ENCODE assay signal across 8 cellular contexts in the genomic region with DNA sequence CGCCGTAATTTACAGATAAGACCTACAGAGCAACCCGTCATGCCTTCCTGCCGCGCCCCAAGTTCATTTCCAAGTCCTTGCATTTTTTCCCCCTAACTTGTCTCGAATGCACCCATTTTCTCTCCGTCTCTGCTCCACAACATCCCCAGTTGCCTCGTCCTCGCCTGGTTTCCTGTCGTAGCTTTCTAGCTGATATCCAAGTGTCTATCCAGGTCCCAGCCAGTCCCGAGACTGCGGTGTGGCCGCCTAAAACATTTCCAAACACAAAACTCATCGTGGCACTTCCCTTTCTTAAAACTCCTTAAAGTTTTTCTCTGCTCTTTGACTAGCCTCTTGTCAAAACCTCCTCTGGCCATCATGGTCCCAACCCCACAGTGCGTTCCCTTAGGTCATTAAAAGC. TPM values are rescaled to one million over a fixed set of nuclear protein-coding genes. Genes with fewer than 3 reads are reported as not detected.
DNase-seq lines count a peak whose midpoint lies in the region; ATAC-seq lines count a peak whose summit lies in the region.

No MANE protein-coding gene starts in this region.

- DNase-seq in CD4-positive, CD25-positive, alpha-beta regulatory T cell: no peak
- DNase-seq in M059J (ENCODE audit: low read depth): peak; percentile 3
- DNase-seq in SW 1271 (lab: John Stamatoyannopoulos, UW): no peak
- DNase-seq in KBM-7: no peak

- H3K27me3 ChIP-seq in CD4-positive, CD25-positive, alpha-beta regulatory T cell (ENCODE audit: control insufficient read depth, insufficient read depth, low read length): no peaks in the 10 kb centered on the region
- no peaks in the 10 kb centered on the region for H3K27me3 ChIP-seq in duodenal mucosa (ENCODE audit: control insufficient read depth in 1 of 2, insufficient read depth in 2 of 2, low read length in 2 of 2)
- no peaks in the 10 kb centered on the region for H3K27me3 ChIP-seq in neuron (ENCODE audit: insufficient read depth, low read length)

- no peaks in the 10 kb centered on the region for H3K36me3 ChIP-seq in CD4-positive, CD25-positive, alpha-beta regulatory T cell (ENCODE audit: control insufficient read depth, insufficient read depth, low read length)
- no peaks in the 10 kb centered on the region for H3K36me3 ChIP-seq in duodenal mucosa (ENCODE audit: control insufficient read depth in 1 of 2, insufficient read depth in 2 of 2, low read length in 2 of 2)
- H3K36me3 ChIP-seq in neuron (ENCODE audit: insufficient read depth, low read length): no peaks in the 10 kb centered on the region

- peaks cover 26% of the 10 kb centered on the region for H3K4me1 ChIP-seq in CD4-positive, CD25-positive, alpha-beta regulatory T cell (ENCODE audit: control insufficient read depth, insufficient read depth, low read length, poor library complexity, severe bottlenecking)
- peaks cover 7 to 13% of the 10 kb centered on the region in 2 donors for H3K4me1 ChIP-seq in duodenal mucosa (ENCODE audit: control insufficient read depth in 1 of 2, insufficient read depth in 2 of 2, low read length in 2 of 2)
- H3K4me1 ChIP-seq in neuron (ENCODE audit: insufficient read depth, low read length): peaks cover 19% of the 10 kb centered on the region

- peak overlapping the region in 2 of 3 donors; percentile 73 to 76 for H3K27ac Mint-ChIP-seq in CD4-positive, CD25-positive, alpha-beta regulatory T cell

- H3K4me3 Mint-ChIP-seq in CD4-positive, CD25-positive, alpha-beta regulatory T cell: peak overlapping the region; percentile 96 to 99 (median 98)

- peaks cover 11 to 45% (median 32%) of the 10 kb centered on the region in 4 donors for H3K4me1 Mint-ChIP-seq in CD4-positive, CD25-positive, alpha-beta regulatory T cell

- H3K36me3 Mint-ChIP-seq in CD4-positive, CD25-positive, alpha-beta regulatory T cell: no peaks in the 10 kb centered on the region

- no peak overlapping the region for H3K27ac ChIP-seq in CD4-positive, CD25-positive, alpha-beta regulatory T cell (ENCODE audit: insufficient read depth, low read length, poor library complexity, severe bottlenecking)
- H3K27ac ChIP-seq in duodenal mucosa (ENCODE audit: low read depth, low read length): no peak overlapping the region

- peaks cover 5% of the 10 kb centered on the region for H3K27me3 Mint-ChIP-seq in CD4-positive, CD25-positive, alpha-beta regulatory T cell

- H3K9me3 Mint-ChIP-seq in CD4-positive, CD25-positive, alpha-beta regulatory T cell: no peaks in the 10 kb centered on the region

- peak overlapping the region; percentile 52 for H2AFZ ChIP-seq in neuron (ENCODE audit: low read depth, low read length)

- H3K4me3 ChIP-seq in CD4-positive, CD25-positive, alpha-beta regulatory T cell (ENCODE audit: low read depth, low read length): peak overlapping the region; percentile 90
- H3K4me3 ChIP-seq in duodenal mucosa (ENCODE audit: low read depth in 1 of 2, low read length in 2 of 2) (peak overlapping the region; percentile 69 to 86), neuron (ENCODE audit: low read length) (peak overlapping the region; percentile 63)

- no peaks in the 10 kb centered on the region for H3K9me3 ChIP-seq in CD4-positive, CD25-positive, alpha-beta regulatory T cell (ENCODE audit: control insufficient read depth in 2 of 2, low read length in 2 of 2)
- no peaks in the 10 kb centered on the region for H3K9me3 ChIP-seq in duodenal mucosa (ENCODE audit: control insufficient read depth in 1 of 2, low read length in 2 of 2)
- H3K9me3 ChIP-seq in neuron (ENCODE audit: low read length): no peaks in the 10 kb centered on the region

- ATAC-seq in CD4-positive, CD25-positive, alpha-beta regulatory T cell (ENCODE audit: low read depth in 2 of 2): no peak
- ATAC-seq in HG03521 (IDR thresholded peaks at IDR 0.05; ENCODE audit: unreplicated experiment) (no peak), HG02759 (IDR thresholded peaks at IDR 0.05; ENCODE audit: unreplicated experiment) (no peak)

- peak overlapping the region; percentile 77 to 80 for H3K9ac ChIP-seq in duodenal mucosa (ENCODE audit: low read depth in 1 of 2, low read length in 2 of 2)

- in situ Hi-C loops in KBM-7 (cut with MboI; ENCODE audit: low pct_unique_long_range_greater_than_20kb, low sequenced_read_pairs): no loop called here

RNA-seq across cellular contexts. Expression of gene BARD1, which starts 1.2 kb away (rescaled TPM):
- total RNA-seq in CD4-positive, CD25-positive, alpha-beta regulatory T cell: 24.4 TPM
- 10 to 100 TPM; 12.1 to 37.3 (median 16.8) TPM for polyA plus RNA-seq in CD4-positive, CD25-positive, alpha-beta regulatory T cell
- total RNA-seq in M059J (2014; rRNA removed; shearing (Covaris generic)): 24.2 and 33.8 TPM in 2 replicates
